In the genomic region with DNA sequence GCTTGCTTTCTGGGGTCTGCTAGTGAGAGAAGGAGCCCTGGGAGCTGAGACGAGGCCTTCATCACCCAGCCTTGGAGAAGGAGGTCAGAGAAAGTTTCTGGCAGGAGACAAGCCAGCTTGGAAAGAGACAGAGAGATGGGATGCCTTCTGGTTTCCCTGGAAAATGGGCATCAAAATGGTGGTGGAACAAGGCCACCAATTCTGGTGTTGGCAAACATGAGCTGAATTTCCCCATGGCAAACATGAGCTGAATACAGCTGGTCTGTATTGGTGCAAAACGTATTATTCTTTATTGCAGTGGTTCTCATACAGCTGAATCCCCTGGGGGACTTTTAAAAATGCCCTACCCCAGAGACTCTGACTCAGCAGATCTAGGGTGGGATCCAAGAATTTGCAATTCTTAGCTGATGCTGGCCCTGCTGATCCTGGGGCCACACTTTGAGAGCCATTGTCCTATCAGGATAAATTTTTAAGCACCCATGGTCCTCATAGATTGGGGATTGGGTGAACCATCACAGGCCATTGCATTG, we compare ENCODE assay signal across 19 cellular contexts. TPM values are rescaled to one million over a fixed set of nuclear protein-coding genes. Genes with fewer than 3 reads are reported as not detected.
"Had no signal": no experiment of that assay in that cellular context is flagged by ENCODE, and none has a peak within 500 bp of the region (broad histone marks: within the 10 kb centered on the region; RNA-seq: fewer than 3 reads in every experiment).

No MANE protein-coding gene starts in this region.

- FAIRE-seq: endometrium, pancreas had no signal

- H3K9me3 ChIP-seq: colonic mucosa, pancreas, upper lobe of right lung had no signal

- H3K36me3 ChIP-seq: brain microvascular endothelial cell, colonic mucosa, pancreas, upper lobe of right lung, WERI-Rb-1 had no signal

- ATAC-seq: naive thymus-derived CD8-positive, alpha-beta T cell; pancreas; upper lobe of right lung had no signal

- H3K27ac ChIP-seq: brain microvascular endothelial cell, colonic mucosa, pancreas, upper lobe of right lung, WERI-Rb-1 had no signal

- DNase-seq: activated CD4-positive, alpha-beta T cell treated with anti-CD3 and anti-CD28 coated beads for 1 hour; activated CD4-positive, alpha-beta T cell treated with anti-CD3 and anti-CD28 coated beads, Interleukin-2, amount 50 U/mL, for 4 hours; activated naive CD4-positive, alpha-beta T cell treated with Interleukin-2 at 50 U/mL for 16 hours; activated naive CD8-positive, alpha-beta T cell treated with anti-CD3 and anti-CD28 coated beads, Interleukin-2, amount 10 ng/mL, durations not matched to agents 7 days and 5 days; activated T-cell treated with anti-CD3 and anti-CD28 coated beads for 4 hours; brain microvascular endothelial cell; central memory CD4-positive, alpha-beta T cell; colonic mucosa; erythroblast; mesendoderm; naive thymus-derived CD8-positive, alpha-beta T cell; pancreas; stimulated activated CD4-positive, alpha-beta T cell treated with anti-CD3 and anti-CD28 coated beads, Interleukin-12 subunit alpha, Interleukin-12 subunit beta, amount 100 ng/mL, for 4 hours; stimulated activated CD4-positive, alpha-beta T cell treated with anti-CD3 and anti-CD28 coated beads, Interleukin-1b, Interleukin-23, amount 100 ng/mL, for 48 hours; stimulated activated CD8-positive, alpha-beta memory T cell treated with anti-CD3 and anti-CD28 coated beads, Interleukin-4, amount 100 ng/mL, for 48 hours; stimulated activated naive CD4-positive, alpha-beta T cell; upper lobe of right lung; WERI-Rb-1 had no signal

- H3K4me3 ChIP-seq: colonic mucosa, pancreas, upper lobe of right lung had no signal

- H3K27me3 ChIP-seq: brain microvascular endothelial cell, colonic mucosa, pancreas, upper lobe of right lung had no signal

- H3K4me1 ChIP-seq: colonic mucosa had no signal

RNA-seq across cellular contexts. Expression of gene S1PR3, which starts 39.1 kb away (rescaled TPM):
- total RNA-seq: naive thymus-derived CD8-positive, alpha-beta T cell had no signal
- polyA plus RNA-seq: naive thymus-derived CD8-positive, alpha-beta T cell had no signal
